In the genomic region with DNA sequence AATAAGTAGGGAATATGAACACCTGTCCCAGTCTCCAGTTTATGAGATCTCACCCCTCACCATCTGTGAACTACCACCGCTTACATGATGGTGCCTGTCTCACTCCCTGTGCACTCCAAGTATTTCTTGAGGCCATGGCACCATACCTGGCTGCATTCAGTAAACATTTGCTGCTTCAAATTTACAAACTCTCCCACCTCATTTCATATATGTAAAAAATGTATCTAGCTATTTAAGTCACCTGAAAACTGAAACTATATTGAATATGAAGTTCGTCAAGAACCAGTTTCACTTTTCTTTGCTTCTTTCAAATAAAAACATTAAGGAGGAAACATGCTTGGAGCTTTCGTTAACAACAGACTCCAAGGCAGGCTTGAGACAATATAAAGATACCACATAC, we compare ENCODE assay signal across 8 cellular contexts.
DNase-seq lines count a peak whose midpoint lies in the region; ATAC-seq, FAIRE-seq and TF ChIP-seq lines count a peak whose summit lies in the region.

No MANE protein-coding gene starts in this region.

- no peaks in the 10 kb centered on the region for H3K9me3 ChIP-seq in mucosa of stomach (ENCODE audit: control insufficient read depth, low read length)

- DNase-seq in H54 (ENCODE audit: insufficient read length, low spot score) (peak; percentile 6), OCI-M1 (lab: John Stamatoyannopoulos, UW) (peak; percentile 67), NCI-H2081 (lab: John Stamatoyannopoulos, UW) (no peak), NCI-H510A treated with DMSO at 0.1 percent for 48 hours (lab: John Stamatoyannopoulos, UW) (no peak), GM13977 (ENCODE audit: low spot score) (no peak)
- no peak for DNase-seq in effector CD8-positive, alpha-beta T cell (lab: John Stamatoyannopoulos, UW)

- ATAC-seq in GM18517 (IDR thresholded peaks at IDR 0.05; ENCODE audit: unreplicated experiment) = peak; percentile 64

- FAIRE-seq in H54 (lab: Jason Lieb, UNC) = peak; percentile 43

- no peak for TF ChIP-seq CTCF in GM13977 (IDR thresholded peaks at IDR 0.05; ENCODE audit: extremely low read depth, insufficient read depth, missing control alignments)

- H3K4me3 ChIP-seq in mucosa of stomach (ENCODE audit: low read length) = peak overlapping the region; percentile 49

- H3K4me1 ChIP-seq in mucosa of stomach (ENCODE audit: control insufficient read depth, insufficient read depth, low read length) = peaks cover 14% of the 10 kb centered on the region

- H3K36me3 ChIP-seq in mucosa of stomach (ENCODE audit: control insufficient read depth, insufficient read depth, low read length) = no peaks in the 10 kb centered on the region

- H3K27me3 ChIP-seq in mucosa of stomach (ENCODE audit: control insufficient read depth, insufficient read depth, low read length) = no peaks in the 10 kb centered on the region

- peak overlapping the region; percentile 71 for H3K9ac ChIP-seq in mucosa of stomach (ENCODE audit: low read length)

- in situ Hi-C loops in GM13977 (cut with MboI; ENCODE audit: low pct_unique_long_range_greater_than_20kb, low sequenced_read_pairs, unreplicated experiment) = no loop called here

- TF ChIP-seq POLR2A in H54 (IDR thresholded peaks at IDR 0.05; ENCODE audit: low read depth, low read length) = no peak

Comparison
In these comparisons a context has a peak if more than half of its experiments do, and no peak if none do; other contexts are left out.
1. DNase-seq: peak in H54 (single experiment) and OCI-M1 (single experiment); none in NCI-H2081 (0 of 2), NCI-H510A treated with DMSO at 0.1 percent for 48 hours (single experiment), GM13977 (single experiment) and effector CD8-positive, alpha-beta T cell (single experiment).